Comparison of ENCODE assay signal across 19 cellular contexts in genomic region chr19:54332149-54332548, GRCh38. TPM values are rescaled to one million over a fixed set of nuclear protein-coding genes. Genes with fewer than 3 reads are reported as not detected.
A peak's percentile ranks its signal among the peaks of the same experiment; 100 is the strongest.
DNase-seq lines count a peak whose midpoint lies in the region; ATAC-seq lines count a peak whose summit lies in the region.
"Had no signal": no experiment of that assay in that cellular context is flagged by ENCODE, and none has a peak within 500 bp of the region (broad histone marks: within the 10 kb centered on the region; RNA-seq: fewer than 3 reads in every experiment).

No MANE protein-coding gene starts in this region.

- H3K4me3 ChIP-seq in neuronal stem cell (ENCODE audit: low read length in 2 of 2), result no peak overlapping the region
- H3K4me3 ChIP-seq: A549 had no signal

- no peak overlapping the region for H2BK120ac ChIP-seq in neuronal stem cell (ENCODE audit: low read depth, low read length)

- no peak overlapping the region for H4K91ac ChIP-seq in neuronal stem cell (ENCODE audit: low read depth, low read length, poor library complexity)

- no peak overlapping the region for H3K4ac ChIP-seq in neuronal stem cell (ENCODE audit: low read length)

- H2BK15ac ChIP-seq in neuronal stem cell (ENCODE audit: low read length), result no peak overlapping the region

- no peak overlapping the region for H3K23ac ChIP-seq in neuronal stem cell (ENCODE audit: low read depth, low read length, poor library complexity)

- H3K9me3 Mint-ChIP-seq in activated naive CD8-positive, alpha-beta T cell treated with anti-CD3 and anti-CD28 coated beads, Interleukin-2, amount 10 ng/mL, durations not matched to agents 7 days and 5 days, result no peaks in the 10 kb centered on the region
- H3K9me3 Mint-ChIP-seq in activated naive CD8-positive, alpha-beta T cell treated with anti-CD3 and anti-CD28 coated beads for 36 hours, result peaks cover 5% of the 10 kb centered on the region
- H3K9me3 Mint-ChIP-seq in stimulated activated memory B cell treated with anti-CD40 and anti-IgM and Interleukin-4, amounts not matched to agents 10 μg/mL and 1 μg/mL and 100 μg/mL, for 72 hours, result peaks cover 6% of the 10 kb centered on the region
- H3K9me3 Mint-ChIP-seq in activated naive CD4-positive, alpha-beta T cell treated with anti-CD3 and anti-CD28 coated beads, Interleukin-2, amount 10 ng/mL, durations not matched to agents 7 days and 5 days, result peaks cover 2% of the 10 kb centered on the region
- H3K9me3 Mint-ChIP-seq: CD8-positive, alpha-beta T cell; IgD-negative memory B cell had no signal

- peak overlapping the region; percentile 8 for H3K18ac ChIP-seq in neuronal stem cell (ENCODE audit: low read length)

- POLR2A ChIA-PET in activated naive CD8-positive, alpha-beta T cell treated with anti-CD3 and anti-CD28 coated beads, Interleukin-2, amount 10 ng/mL, durations not matched to agents 7 days and 5 days (lab: Charles Lee), result no interaction called here

- H2AFZ ChIP-seq in neuronal stem cell (ENCODE audit: low read length), result no peak overlapping the region

- H2BK12ac ChIP-seq in neuronal stem cell (ENCODE audit: low read length), result no peak overlapping the region

- no peak overlapping the region for H3K4me3 Mint-ChIP-seq in activated naive CD8-positive, alpha-beta T cell treated with anti-CD3 and anti-CD28 coated beads, Interleukin-2, amount 10 ng/mL, durations not matched to agents 7 days and 5 days
- H3K4me3 Mint-ChIP-seq in activated naive CD8-positive, alpha-beta T cell treated with anti-CD3 and anti-CD28 coated beads for 36 hours, result no peak overlapping the region
- H3K4me3 Mint-ChIP-seq in stimulated activated memory B cell treated with anti-CD40 and anti-IgM and Interleukin-4, amounts not matched to agents 10 μg/mL and 1 μg/mL and 100 μg/mL, for 72 hours, result peak overlapping the region; percentile 45
- no peak overlapping the region for H3K4me3 Mint-ChIP-seq in activated naive CD4-positive, alpha-beta T cell treated with anti-CD3 and anti-CD28 coated beads, Interleukin-2, amount 10 ng/mL, durations not matched to agents 7 days and 5 days
- H3K4me3 Mint-ChIP-seq: CD8-positive, alpha-beta T cell; H9; IgD-negative memory B cell had no signal

- no peaks in the 10 kb centered on the region for H3K36me3 Mint-ChIP-seq in activated naive CD8-positive, alpha-beta T cell treated with anti-CD3 and anti-CD28 coated beads, Interleukin-2, amount 10 ng/mL, durations not matched to agents 7 days and 5 days
- H3K36me3 Mint-ChIP-seq in activated naive CD8-positive, alpha-beta T cell treated with anti-CD3 and anti-CD28 coated beads for 36 hours, result peaks cover 4% of the 10 kb centered on the region
- peaks cover 26% of the 10 kb centered on the region for H3K36me3 Mint-ChIP-seq in stimulated activated memory B cell treated with anti-CD40 and anti-IgM and Interleukin-4, amounts not matched to agents 10 μg/mL and 1 μg/mL and 100 μg/mL, for 72 hours
- peaks cover 1% of the 10 kb centered on the region for H3K36me3 Mint-ChIP-seq in activated naive CD4-positive, alpha-beta T cell treated with anti-CD3 and anti-CD28 coated beads, Interleukin-2, amount 10 ng/mL, durations not matched to agents 7 days and 5 days
- H3K36me3 Mint-ChIP-seq: CD8-positive, alpha-beta T cell; IgD-negative memory B cell had no signal

- H3K9me3 ChIP-seq in neuronal stem cell (replicated peaks in 1 of 2; ENCODE audit: control insufficient read depth in 2 of 2, insufficient read depth in 1 of 2, low read depth in 1 of 2, low read length in 2 of 2), result no peaks in the 10 kb centered on the region

- H3K4me2 ChIP-seq in neuronal stem cell (ENCODE audit: insufficient read depth, low read length, poor library complexity, severe bottlenecking), result no peak overlapping the region
- H3K4me2 ChIP-seq: A549 had no signal

- no CpG with 5 or more reads among the region's 7 CpGs for WGBS in neuronal stem cell (ENCODE audit: extremely low coverage in 2 of 2, insufficient read length in 2 of 2, insufficient replicate concordance in 1 of 2), 2 donors

- ATAC-seq in activated naive CD8-positive, alpha-beta T cell treated with anti-CD3 and anti-CD28 coated beads, Interleukin-2, amount 10 ng/mL, durations not matched to agents 7 days and 5 days (ENCODE audit: low read depth), result no peak
- ATAC-seq in stimulated activated memory B cell treated with anti-CD40 and anti-IgM and Interleukin-4, amounts not matched to agents 10 μg/mL and 1 μg/mL and 100 μg/mL, for 72 hours, result peak; percentile 16
- ATAC-seq: CD8-positive, alpha-beta T cell; HepG2 had no signal

- peak; percentile 21 for DNase-seq in activated naive CD8-positive, alpha-beta T cell treated with anti-CD3 and anti-CD28 coated beads, Interleukin-2, amount 10 ng/mL, durations not matched to agents 7 days and 5 days
- DNase-seq in activated naive CD8-positive, alpha-beta T cell treated with anti-CD3 and anti-CD28 coated beads for 36 hours, result no peak
- no peak for DNase-seq in neuronal stem cell (ENCODE audit: low spot score)
- no peak for DNase-seq in nucleus accumbens (lab: John Stamatoyannopoulos, UW)
- no peak for DNase-seq in activated naive CD4-positive, alpha-beta T cell treated with anti-CD3 and anti-CD28 coated beads, Interleukin-2, amount 10 ng/mL, durations not matched to agents 7 days and 5 days
- DNase-seq in foreskin melanocyte, result no peak
- DNase-seq: AML-193; Calu3; CD8-positive, alpha-beta T cell; DMS79 treated with DMSO at 0.1 percent for 48 hours; GF-D8; GOT3; H9 had no signal

- H2AK5ac ChIP-seq in neuronal stem cell (ENCODE audit: low read depth, low read length), result no peak overlapping the region

- H3K36me3 ChIP-seq in neuronal stem cell (replicated peaks in 1 of 2; ENCODE audit: control insufficient read depth in 2 of 2, insufficient read depth in 2 of 2, low read length in 2 of 2), result no peaks in the 10 kb centered on the region

- H2BK5ac ChIP-seq in neuronal stem cell (ENCODE audit: low read length), result no peak overlapping the region

- peaks cover 9% of the 10 kb centered on the region for H3K4me1 Mint-ChIP-seq in activated naive CD8-positive, alpha-beta T cell treated with anti-CD3 and anti-CD28 coated beads, Interleukin-2, amount 10 ng/mL, durations not matched to agents 7 days and 5 days
- peaks cover 13% of the 10 kb centered on the region for H3K4me1 Mint-ChIP-seq in activated naive CD8-positive, alpha-beta T cell treated with anti-CD3 and anti-CD28 coated beads for 36 hours
- H3K4me1 Mint-ChIP-seq in stimulated activated memory B cell treated with anti-CD40 and anti-IgM and Interleukin-4, amounts not matched to agents 10 μg/mL and 1 μg/mL and 100 μg/mL, for 72 hours, result peaks cover 66% of the 10 kb centered on the region
- peaks cover 5% of the 10 kb centered on the region for H3K4me1 Mint-ChIP-seq in activated naive CD4-positive, alpha-beta T cell treated with anti-CD3 and anti-CD28 coated beads, Interleukin-2, amount 10 ng/mL, durations not matched to agents 7 days and 5 days

- no peak overlapping the region for H3K27ac Mint-ChIP-seq in activated naive CD8-positive, alpha-beta T cell treated with anti-CD3 and anti-CD28 coated beads, Interleukin-2, amount 10 ng/mL, durations not matched to agents 7 days and 5 days
- no peak overlapping the region for H3K27ac Mint-ChIP-seq in activated naive CD8-positive, alpha-beta T cell treated with anti-CD3 and anti-CD28 coated beads for 36 hours
- H3K27ac Mint-ChIP-seq in stimulated activated memory B cell treated with anti-CD40 and anti-IgM and Interleukin-4, amounts not matched to agents 10 μg/mL and 1 μg/mL and 100 μg/mL, for 72 hours, result peak overlapping the region; percentile 61
- H3K27ac Mint-ChIP-seq in activated naive CD4-positive, alpha-beta T cell treated with anti-CD3 and anti-CD28 coated beads, Interleukin-2, amount 10 ng/mL, durations not matched to agents 7 days and 5 days, result no peak overlapping the region
- H3K27ac Mint-ChIP-seq: CD8-positive, alpha-beta T cell; H9 had no signal

- CTCF ChIA-PET in activated naive CD4-positive, alpha-beta T cell treated with anti-CD3 and anti-CD28 coated beads, Interleukin-2, amount 10 ng/mL, durations not matched to agents 7 days and 5 days (lab: Charles Lee), result interaction anchor here (1.3 kb wide), 1 partner anchor 56 kb away, joined by 4 read pairs; no protein-coding TSS in a partner anchor

- no peaks in the 10 kb centered on the region for H3K79me1 ChIP-seq in neuronal stem cell (ENCODE audit: low read depth, low read length)

- no peak overlapping the region for H3K9ac ChIP-seq in neuronal stem cell (ENCODE audit: low read depth, low read length, poor library complexity)

- peaks cover 5% of the 10 kb centered on the region for H3K27me3 Mint-ChIP-seq in activated naive CD8-positive, alpha-beta T cell treated with anti-CD3 and anti-CD28 coated beads, Interleukin-2, amount 10 ng/mL, durations not matched to agents 7 days and 5 days
- no peaks in the 10 kb centered on the region for H3K27me3 Mint-ChIP-seq in activated naive CD8-positive, alpha-beta T cell treated with anti-CD3 and anti-CD28 coated beads for 36 hours
- no peaks in the 10 kb centered on the region for H3K27me3 Mint-ChIP-seq in stimulated activated memory B cell treated with anti-CD40 and anti-IgM and Interleukin-4, amounts not matched to agents 10 μg/mL and 1 μg/mL and 100 μg/mL, for 72 hours
- H3K27me3 Mint-ChIP-seq in activated naive CD4-positive, alpha-beta T cell treated with anti-CD3 and anti-CD28 coated beads, Interleukin-2, amount 10 ng/mL, durations not matched to agents 7 days and 5 days, result peaks cover 49% of the 10 kb centered on the region

- peaks cover 0 to 8% (median 0%) of the 10 kb centered on the region in 3 experiments for H3K27me3 ChIP-seq in neuronal stem cell (ENCODE audit: control insufficient read depth in 3 of 3, insufficient read depth in 3 of 3, low read depth in 1 of 3, low read length in 3 of 3)

- H4K8ac ChIP-seq in neuronal stem cell (ENCODE audit: low read depth, low read length), result no peak overlapping the region

- no peak overlapping the region for H3K27ac ChIP-seq in neuronal stem cell (replicated peaks; ENCODE audit: low read length)
- H3K27ac ChIP-seq: 22Rv1, A549 had no signal

- H3K4me1 ChIP-seq in neuronal stem cell (ENCODE audit: control insufficient read depth in 2 of 2, insufficient read depth in 1 of 2, low read depth in 1 of 2, low read length in 2 of 2), result peaks cover 0 to 3% of the 10 kb centered on the region in 2 donors
- H3K4me1 ChIP-seq: A549 had no signal

- no peak overlapping the region for H3K14ac ChIP-seq in neuronal stem cell (ENCODE audit: low read length)

RNA-seq across cellular contexts. Expression of gene LILRA4, which starts 6.8 kb away (rescaled TPM):
- not detected for total RNA-seq in activated naive CD8-positive, alpha-beta T cell treated with anti-CD3 and anti-CD28 coated beads, Interleukin-2, amount 10 ng/mL, durations not matched to agents 7 days and 5 days
- under 1 TPM in 1 of 2 experiments, not detected in 1; 0.40 TPM for total RNA-seq in activated naive CD8-positive, alpha-beta T cell treated with anti-CD3 and anti-CD28 coated beads for 36 hours
- polyA plus RNA-seq in neuronal stem cell (2013, experiment 1 of 2), result not detected
- polyA plus RNA-seq in neuronal stem cell (2013, experiment 2 of 2), result not detected
- total RNA-seq: Calu3; CD8-positive, alpha-beta T cell; H9; HepG2 had no signal
- polyA plus RNA-seq: A549, BJ had no signal

RNA-seq across cellular contexts. Expression of gene LILRA5, which starts 19.2 kb away (rescaled TPM):
- total RNA-seq in activated naive CD8-positive, alpha-beta T cell treated with anti-CD3 and anti-CD28 coated beads, Interleukin-2, amount 10 ng/mL, durations not matched to agents 7 days and 5 days, result not detected
- not detected for total RNA-seq in activated naive CD8-positive, alpha-beta T cell treated with anti-CD3 and anti-CD28 coated beads for 36 hours
- polyA plus RNA-seq in neuronal stem cell (2013, experiment 1 of 2), result not detected
- not detected for polyA plus RNA-seq in neuronal stem cell (2013, experiment 2 of 2)
- total RNA-seq: Calu3, H9, HepG2 had no signal
- polyA plus RNA-seq: A549, BJ, HepG2 had no signal

RNA-seq across cellular contexts. Expression of gene LAIR1, which starts 32.6 kb away (rescaled TPM):
- 10 to 100 TPM; 75.0 to 79.2 TPM for total RNA-seq in activated naive CD8-positive, alpha-beta T cell treated with anti-CD3 and anti-CD28 coated beads, Interleukin-2, amount 10 ng/mL, durations not matched to agents 7 days and 5 days
- total RNA-seq in activated naive CD8-positive, alpha-beta T cell treated with anti-CD3 and anti-CD28 coated beads for 36 hours, result 10 to 100 TPM in 1 of 2 experiments, 1 to 10 TPM in 1; 9.0 to 10.1 TPM
- polyA plus RNA-seq in neuronal stem cell (2013, experiment 1 of 2), result not detected
- polyA plus RNA-seq in neuronal stem cell (2013, experiment 2 of 2), result not detected
- total RNA-seq: H9 had no signal
- polyA plus RNA-seq: A549, BJ had no signal

RNA-seq across cellular contexts. Expression of gene LILRB2, which starts 51.2 kb away (rescaled TPM):
- total RNA-seq in activated naive CD8-positive, alpha-beta T cell treated with anti-CD3 and anti-CD28 coated beads, Interleukin-2, amount 10 ng/mL, durations not matched to agents 7 days and 5 days, result under 1 TPM; 0.55 to 0.57 TPM
- total RNA-seq in activated naive CD8-positive, alpha-beta T cell treated with anti-CD3 and anti-CD28 coated beads for 36 hours, result not detected
- polyA plus RNA-seq in neuronal stem cell (2013, experiment 1 of 2), result not detected
- not detected for polyA plus RNA-seq in neuronal stem cell (2013, experiment 2 of 2)
- total RNA-seq: Calu3, H9, HepG2 had no signal
- polyA plus RNA-seq: A549, BJ, HepG2 had no signal

Comparison
In these comparisons a context has a peak if more than half of its experiments do, and no peak if none do; other contexts are left out.
1. RNA of gene LAIR1, which starts 32.6 kb away (total RNA-seq): 75.0 to 79.2 TPM in activated naive CD8-positive, alpha-beta T cell treated with anti-CD3 and anti-CD28 coated beads, Interleukin-2, amount 10 ng/mL, durations not matched to agents 7 days and 5 days; 9.0 to 10.1 TPM in activated naive CD8-positive, alpha-beta T cell treated with anti-CD3 and anti-CD28 coated beads for 36 hours; every median in the first group is over 4 times any median in the second.